ENCODE assay signal across 8 cellular contexts in the genomic region with DNA sequence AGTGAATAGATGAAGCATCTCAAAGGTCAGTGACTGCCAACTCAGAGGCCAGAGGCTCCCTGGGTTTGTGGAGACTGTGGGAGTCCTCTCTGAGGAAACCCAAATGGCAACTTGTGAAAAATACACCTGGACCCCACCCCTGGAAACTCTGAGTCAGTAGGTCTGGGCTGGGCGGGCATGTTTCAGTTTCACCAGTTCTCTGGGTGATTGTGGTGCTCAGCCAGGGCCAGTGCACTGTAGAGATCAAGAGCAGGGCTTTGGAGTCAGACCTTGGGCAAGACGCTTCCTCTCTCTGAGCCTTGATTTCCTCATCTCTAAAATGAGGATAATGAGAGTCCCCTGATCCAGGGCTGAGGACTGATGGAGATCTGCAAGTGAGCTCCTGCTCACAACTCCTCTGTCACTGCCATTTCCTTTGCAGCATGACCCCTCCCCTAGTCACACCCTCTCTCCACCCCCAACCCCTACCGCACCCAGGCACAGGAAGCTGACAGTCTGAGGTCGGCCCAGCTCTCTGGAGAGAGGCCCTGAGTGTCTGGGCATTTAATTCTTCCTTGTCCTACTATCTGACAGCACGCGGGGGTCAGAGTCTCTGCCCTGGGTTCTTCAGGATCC. TPM values are rescaled to one million over a fixed set of nuclear protein-coding genes. Genes with fewer than 3 reads are reported as not detected.
DNase-seq lines count a peak whose midpoint lies in the region; ATAC-seq, FAIRE-seq and TF ChIP-seq lines count a peak whose summit lies in the region.

No MANE protein-coding gene starts in this region.

- WGBS in HepG2 (ENCODE audit: low lambda C conversion rate): 46% methylated on average over 6 of the region's 6 CpGs

- POLR2A ChIA-PET in HepG2 (lab: Yijun Ruan, JAX): interaction anchor here (1.0 kb wide), 2 partner anchors 10 to 16 kb away, joined by 3 to 10 read pairs; no protein-coding TSS in a partner anchor

- TF ChIP-seq CTCF in right atrium auricular region (IDR thresholded peaks at IDR 0.05) (no peak), HepG2 (CRISPR knock-in tag; IDR thresholded peaks at IDR 0.05) (no peak), dorsolateral prefrontal cortex (IDR thresholded peaks at IDR 0.05 in 54 of 56, conservative IDR thresholded peaks at IDR 0.05 in 2 of 56; ENCODE audit: low read depth in 1 of 56, partially characterized antibody in 56 of 56) (no peak)

- no peaks in the 10 kb centered on the region for H4K20me1 ChIP-seq in HepG2 (ENCODE audit: insufficient read depth, low read length)

- H3K4me1 ChIP-seq in right atrium auricular region: peaks cover 0 to 27% of the 10 kb centered on the region in 2 donors
- H3K4me1 ChIP-seq in HepG2 (ENCODE audit: insufficient read depth, low read length): peaks cover 26% of the 10 kb centered on the region

- H3K4me2 ChIP-seq in HepG2 (ENCODE audit: low read depth, low read length): peak overlapping the region; percentile 43

- H3K4me1 Mint-ChIP-seq in activated naive CD4-positive, alpha-beta T cell treated with anti-CD3 and anti-CD28 coated beads, Interleukin-2, amount 50 U/mL, for 24 hours: peaks cover 73% of the 10 kb centered on the region

- intact Hi-C loops in Right ventricle myocardium inferior (cut with DNase I) (no loop called here), HepG2 (cut with micrococcal nuclease; ENCODE audit: unreplicated experiment) (no loop called here), dorsolateral prefrontal cortex (cut with DNase I) (no loop called here)

- H3K27me3 ChIP-seq in right atrium auricular region (no peaks in the 10 kb centered on the region), HepG2 (ENCODE audit: control insufficient read depth in 1 of 2, insufficient read depth in 2 of 2, low read length in 2 of 2) (no peaks in the 10 kb centered on the region), dorsolateral prefrontal cortex (no peaks in the 10 kb centered on the region)

- peak overlapping the region; percentile 97 for H3K27ac Mint-ChIP-seq in activated naive CD4-positive, alpha-beta T cell treated with anti-CD3 and anti-CD28 coated beads, Interleukin-2, amount 50 U/mL, for 24 hours

- CTCF ChIA-PET in HepG2 (lab: Yijun Ruan, JAX; ENCODE audit: low intra/inter-chr PET ratio, low total read pairs): no interaction called here

- H3K79me2 ChIP-seq in HepG2 (ENCODE audit: insufficient read depth, low read length): no peaks in the 10 kb centered on the region

- in situ Hi-C loops in HepG2 (cut with HindIII; ENCODE audit: extremely low pct_ligation_motif_present, low pct_unique_long_range_greater_than_20kb): no loop called here

- no peaks in the 10 kb centered on the region for H3K27me3 Mint-ChIP-seq in activated naive CD4-positive, alpha-beta T cell treated with anti-CD3 and anti-CD28 coated beads, Interleukin-2, amount 50 U/mL, for 24 hours

- H3K9me3 Mint-ChIP-seq in activated naive CD4-positive, alpha-beta T cell treated with anti-CD3 and anti-CD28 coated beads, Interleukin-2, amount 50 U/mL, for 24 hours: no peaks in the 10 kb centered on the region

- H3K4me3 ChIP-seq in right atrium auricular region (no peak overlapping the region), HepG2 (replicated peaks in 1 of 3; ENCODE audit: insufficient read depth in 1 of 3, low read depth in 2 of 3, low read length in 3 of 3) (no peak overlapping the region), dorsolateral prefrontal cortex (no peak overlapping the region)

- TF ChIP-seq POLR2A in HepG2 (IDR thresholded peaks at IDR 0.05; ENCODE audit: insufficient read depth in 1 of 2, low read depth in 2 of 2, low read length in 2 of 2): no peak

- H3K9me3 ChIP-seq in right atrium auricular region (no peaks in the 10 kb centered on the region), HepG2 (ENCODE audit: low read length) (no peaks in the 10 kb centered on the region)

- peak overlapping the region; percentile 91 for H3K4me3 Mint-ChIP-seq in activated naive CD4-positive, alpha-beta T cell treated with anti-CD3 and anti-CD28 coated beads, Interleukin-2, amount 50 U/mL, for 24 hours

- TF ChIP-seq EP300 in HepG2 (IDR thresholded peaks at IDR 0.05; ENCODE audit: low read depth in 2 of 2, low read length in 2 of 2) (no peak), HepG2 (CRISPR knock-in tag; IDR thresholded peaks at IDR 0.05; ENCODE audit: borderline replicate concordance) (no peak)

- ATAC-seq in Right ventricle myocardium inferior (peak; percentile 65), HG03196 (IDR thresholded peaks at IDR 0.05; ENCODE audit: unreplicated experiment) (peak; percentile 73), HepG2 (peak; percentile 60)

- H3K36me3 ChIP-seq in right atrium auricular region (no peaks in the 10 kb centered on the region), HepG2 (replicated peaks in 1 of 2; ENCODE audit: control insufficient read depth in 1 of 2, insufficient read depth in 2 of 2, low read length in 2 of 2) (no peaks in the 10 kb centered on the region)

- FAIRE-seq in HepG2 (lab: Jason Lieb, UNC): peak; percentile 74

- no peak for TF ChIP-seq RAD21 in HepG2 (CRISPR knock-in tag; IDR thresholded peaks at IDR 0.05)

- no peak overlapping the region for H3K9ac ChIP-seq in HepG2 (ENCODE audit: insufficient read depth, low read depth, low read length)

- H2AFZ ChIP-seq in HepG2 (ENCODE audit: low read length): no peak overlapping the region

- BruUV-seq in HepG2 (replicated peaks; lab: Mats Ljungman, UMichigan): no TSS peak

- DNase-seq in Right ventricle myocardium inferior (ENCODE audit: missing footprints): peak; percentile 83
- no peak for DNase-seq in right atrium auricular region (ENCODE audit: low spot score)
- peak; percentile 81 for DNase-seq in SKM-1 treated with dmso at 0.1 percent for 144 hours (lab: John Stamatoyannopoulos, UW; ENCODE audit: unreplicated experiment)
- no peak for DNase-seq in HepG2 (ENCODE audit: low spot score)
- peak; percentile 83 to 91 for DNase-seq in stimulated activated CD8-positive, alpha-beta memory T cell treated with anti-CD3 and anti-CD28 coated beads, Interleukin-15, amount 100 ng/mL, for 48 hours (ENCODE audit: low read depth in 2 of 2)
- DNase-seq in dorsolateral prefrontal cortex: no peak

- H3K27ac ChIP-seq in right atrium auricular region (peak overlapping the region in 1 of 2 donors; percentile 39), HepG2 (ENCODE audit: extremely low read length, insufficient read depth, low read length) (no peak overlapping the region), dorsolateral prefrontal cortex (peak overlapping the region in 6 of 59 donors; percentile 45 to 58 (median 48))

- peaks cover 11% of the 10 kb centered on the region for H3K36me3 Mint-ChIP-seq in activated naive CD4-positive, alpha-beta T cell treated with anti-CD3 and anti-CD28 coated beads, Interleukin-2, amount 50 U/mL, for 24 hours

RNA-seq across cellular contexts. Expression of a gene that starts 5.1 kb away (rescaled TPM):
- total RNA-seq in Right ventricle myocardium inferior (2.8 TPM), right atrium auricular region (1 to 10 TPM; 1.4 to 2.2 TPM), HepG2 (2016; rRNA removed; fragmentation: Illumina TruSeq; extraction: Trizol) (9.6 and 10.0 TPM in 2 replicates), dorsolateral prefrontal cortex (10 to 100 TPM in 2 of 120 experiments, 1 to 10 TPM in 118; 1.6 to 10.2 (median 4.8) TPM)
- total RNA-seq in HepG2 (2016; cell fraction: cytosol; rRNA removed; fragmentation: Illumina TruSeq; extraction: Trizol; ENCODE audit: low read depth): 1.9 and 2.1 TPM in 2 replicates
- 8.6 and 9.7 TPM in 2 replicates for total RNA-seq in HepG2 (2016; cell fraction: insoluble cytoplasmic fraction; rRNA removed; fragmentation: Illumina TruSeq; extraction: Trizol)
- 4.0 TPM in 2 replicates for total RNA-seq in HepG2 (2016; cell fraction: membrane; rRNA removed; fragmentation: Illumina TruSeq; extraction: Trizol)
- total RNA-seq in HepG2 (2016; cell fraction: nucleus; rRNA removed; fragmentation: Illumina TruSeq; extraction: Trizol): 10.5 and 10.6 TPM in 2 replicates
- polyA plus RNA-seq in HepG2 (2011; rRNA removed): 5.2 and 7.4 TPM in 2 replicates
- 4.6 and 6.6 TPM in 2 replicates for polyA plus RNA-seq in HepG2 (2011; cell fraction: cytosol; rRNA removed)
- 18.1 and 24.9 TPM in 2 replicates for polyA plus RNA-seq in HepG2 (2011; cell fraction: nucleus; rRNA removed)
- 2.9 and 3.2 TPM in 2 replicates for polyA plus RNA-seq in HepG2 (2012)
- polyA plus RNA-seq in HepG2 (2016; cell fraction: cytosol; fragmentation: Illumina TruSeq; extraction: Trizol; ENCODE audit: low read depth): 1.6 and 1.7 TPM in 2 replicates
- 7.5 and 7.7 TPM in 2 replicates for polyA plus RNA-seq in HepG2 (2016; cell fraction: insoluble cytoplasmic fraction; fragmentation: Illumina TruSeq; extraction: Trizol; ENCODE audit: low read depth)
- 3.6 TPM in 2 replicates for polyA plus RNA-seq in HepG2 (2016; cell fraction: membrane; fragmentation: Illumina TruSeq; extraction: Trizol; ENCODE audit: low read depth)
- polyA plus RNA-seq in HepG2 (2016; cell fraction: nucleus; fragmentation: Illumina TruSeq; extraction: Trizol; ENCODE audit: insufficient read depth, low read depth): 24.8 and 26.1 TPM in 2 replicates
- 0.30 and 9.6 TPM in 2 replicates for polyA minus RNA-seq in HepG2 (2011; rRNA and poly(A)+ RNA removed; ENCODE audit: low replicate concordance)
- 2.5 and 2.7 TPM in 2 replicates for polyA minus RNA-seq in HepG2 (2011; cell fraction: cytosol; rRNA and poly(A)+ RNA removed)
- 4.6 and 5.2 TPM in 2 replicates for polyA minus RNA-seq in HepG2 (2011; cell fraction: nucleus; rRNA and poly(A)+ RNA removed)

RNA-seq across cellular contexts. Expression of a gene that starts 39.6 kb away (rescaled TPM):
- total RNA-seq in Right ventricle myocardium inferior (14.7 TPM), right atrium auricular region (10 to 100 TPM; 11.0 to 14.8 TPM), HepG2 (2016; rRNA removed; fragmentation: Illumina TruSeq; extraction: Trizol) (5.8 and 6.1 TPM in 2 replicates), dorsolateral prefrontal cortex (10 to 100 TPM; 26.8 to 49.1 (median 36.9) TPM)
- 2.7 and 2.8 TPM in 2 replicates for total RNA-seq in HepG2 (2016; cell fraction: cytosol; rRNA removed; fragmentation: Illumina TruSeq; extraction: Trizol; ENCODE audit: low read depth)
- 4.8 and 5.7 TPM in 2 replicates for total RNA-seq in HepG2 (2016; cell fraction: insoluble cytoplasmic fraction; rRNA removed; fragmentation: Illumina TruSeq; extraction: Trizol)
- total RNA-seq in HepG2 (2016; cell fraction: membrane; rRNA removed; fragmentation: Illumina TruSeq; extraction: Trizol): 6.6 and 7.6 TPM in 2 replicates
- total RNA-seq in HepG2 (2016; cell fraction: nucleus; rRNA removed; fragmentation: Illumina TruSeq; extraction: Trizol): 3.7 and 4.7 TPM in 2 replicates
- 13.3 and 16.2 TPM in 2 replicates for polyA plus RNA-seq in HepG2 (2011; rRNA removed)
- 11.1 and 13.7 TPM in 2 replicates for polyA plus RNA-seq in HepG2 (2011; cell fraction: cytosol; rRNA removed)
- polyA plus RNA-seq in HepG2 (2011; cell fraction: nucleus; rRNA removed): 26.3 and 29.6 TPM in 2 replicates
- polyA plus RNA-seq in HepG2 (2012): 10.1 and 11.2 TPM in 2 replicates
- 1.9 and 2.4 TPM in 2 replicates for polyA plus RNA-seq in HepG2 (2016; cell fraction: cytosol; fragmentation: Illumina TruSeq; extraction: Trizol; ENCODE audit: low read depth)
- 7.9 and 11.5 TPM in 2 replicates for polyA plus RNA-seq in HepG2 (2016; cell fraction: insoluble cytoplasmic fraction; fragmentation: Illumina TruSeq; extraction: Trizol; ENCODE audit: low read depth)
- polyA plus RNA-seq in HepG2 (2016; cell fraction: membrane; fragmentation: Illumina TruSeq; extraction: Trizol; ENCODE audit: low read depth): 7.6 and 8.0 TPM in 2 replicates
- polyA plus RNA-seq in HepG2 (2016; cell fraction: nucleus; fragmentation: Illumina TruSeq; extraction: Trizol; ENCODE audit: insufficient read depth, low read depth): 16.8 and 19.6 TPM in 2 replicates
- polyA minus RNA-seq in HepG2 (2011; rRNA and poly(A)+ RNA removed; ENCODE audit: low replicate concordance): 8.4 and 18.8 TPM in 2 replicates
- 6.6 and 6.9 TPM in 2 replicates for polyA minus RNA-seq in HepG2 (2011; cell fraction: cytosol; rRNA and poly(A)+ RNA removed)
- 5.6 and 5.7 TPM in 2 replicates for polyA minus RNA-seq in HepG2 (2011; cell fraction: nucleus; rRNA and poly(A)+ RNA removed)

RNA-seq across cellular contexts. Expression of a gene that starts 43.2 kb away (rescaled TPM):
- total RNA-seq in Right ventricle myocardium inferior (36.0 TPM), right atrium auricular region (10 to 100 TPM; 25.4 to 26.0 TPM), HepG2 (2016; rRNA removed; fragmentation: Illumina TruSeq; extraction: Trizol) (11.8 and 13.2 TPM in 2 replicates), dorsolateral prefrontal cortex (10 to 100 TPM; 28.7 to 73.1 (median 45.8) TPM)
- total RNA-seq in HepG2 (2016; cell fraction: cytosol; rRNA removed; fragmentation: Illumina TruSeq; extraction: Trizol; ENCODE audit: low read depth): 11.7 and 12.1 TPM in 2 replicates
- total RNA-seq in HepG2 (2016; cell fraction: insoluble cytoplasmic fraction; rRNA removed; fragmentation: Illumina TruSeq; extraction: Trizol): 9.9 and 12.7 TPM in 2 replicates
- total RNA-seq in HepG2 (2016; cell fraction: membrane; rRNA removed; fragmentation: Illumina TruSeq; extraction: Trizol): 21.8 and 26.0 TPM in 2 replicates
- 9.5 and 10.9 TPM in 2 replicates for total RNA-seq in HepG2 (2016; cell fraction: nucleus; rRNA removed; fragmentation: Illumina TruSeq; extraction: Trizol)
- 26.4 and 28.2 TPM in 2 replicates for polyA plus RNA-seq in HepG2 (2011; rRNA removed)
- polyA plus RNA-seq in HepG2 (2011; cell fraction: cytosol; rRNA removed): 9.0 and 14.0 TPM in 2 replicates
- polyA plus RNA-seq in HepG2 (2011; cell fraction: nucleus; rRNA removed): 128 and 139 TPM in 2 replicates
- polyA plus RNA-seq in HepG2 (2012): 15.4 and 17.3 TPM in 2 replicates
- polyA plus RNA-seq in HepG2 (2016; cell fraction: cytosol; fragmentation: Illumina TruSeq; extraction: Trizol; ENCODE audit: low read depth): 10.6 and 13.2 TPM in 2 replicates
- polyA plus RNA-seq in HepG2 (2016; cell fraction: insoluble cytoplasmic fraction; fragmentation: Illumina TruSeq; extraction: Trizol; ENCODE audit: low read depth): 14.5 and 16.3 TPM in 2 replicates
- 22.8 and 27.0 TPM in 2 replicates for polyA plus RNA-seq in HepG2 (2016; cell fraction: membrane; fragmentation: Illumina TruSeq; extraction: Trizol; ENCODE audit: low read depth)
- 38.8 and 39.0 TPM in 2 replicates for polyA plus RNA-seq in HepG2 (2016; cell fraction: nucleus; fragmentation: Illumina TruSeq; extraction: Trizol; ENCODE audit: insufficient read depth, low read depth)
- polyA minus RNA-seq in HepG2 (2011; rRNA and poly(A)+ RNA removed; ENCODE audit: low replicate concordance): 25.8 and 37.6 TPM in 2 replicates
- 3.6 and 4.4 TPM in 2 replicates for polyA minus RNA-seq in HepG2 (2011; cell fraction: cytosol; rRNA and poly(A)+ RNA removed)
- 17.3 and 24.5 TPM in 2 replicates for polyA minus RNA-seq in HepG2 (2011; cell fraction: nucleus; rRNA and poly(A)+ RNA removed)

Comparison
In these comparisons a context has a peak if more than half of its experiments do, and no peak if none do; other contexts are left out.
1. DNase-seq: peak in Right ventricle myocardium inferior (single experiment), SKM-1 treated with dmso at 0.1 percent for 144 hours (single experiment) and stimulated activated CD8-positive, alpha-beta memory T cell treated with anti-CD3 and anti-CD28 coated beads, Interleukin-15, amount 100 ng/mL, for 48 hours (2 of 2); none in right atrium auricular region (single experiment), HepG2 (single experiment) and dorsolateral prefrontal cortex (0 of 10).
2. Peak in every context shown above with its lines, with median percentiles within 50 percentile points of each other: ATAC-seq.